1 cellular context compared by ENCODE assay signal in genomic region chr6:37176268-37177082, GRCh38.
TF ChIP-seq lines count a peak whose summit lies in the region.

No MANE protein-coding gene starts in this region.

TF ChIP-seq in HepG2, 621 proteins besides CTCF, POLR2A, EP300 and RAD21 (continued from another document):
- TF ChIP-seq ZNF275 (CRISPR knock-in tag; IDR thresholded peaks at IDR 0.05; ENCODE audit: borderline replicate concordance), result no peak
- TF ChIP-seq ZNF878 (CRISPR knock-in tag; IDR thresholded peaks at IDR 0.05), result 0 out of 2 replicates have a peak, but pooled peaks have one; percentile 60
- TF ChIP-seq ARID4A (CRISPR knock-in tag; IDR thresholded peaks at IDR 0.05; ENCODE audit: borderline replicate concordance), result 0 out of 2 replicates have a peak, but pooled peaks have one; percentile 21
